ENCODE assay signal across 28 cellular contexts in genomic region chr20:1183153-1183552, GRCh38. TPM values are rescaled to one million over a fixed set of nuclear protein-coding genes. Genes with fewer than 3 reads are reported as not detected.
DNase-seq lines count a peak whose midpoint lies in the region; FAIRE-seq and TF ChIP-seq lines count a peak whose summit lies in the region.
"Had no signal": no experiment of that assay in that cellular context is flagged by ENCODE, and none has a peak within 500 bp of the region (broad histone marks: within the 10 kb centered on the region; RNA-seq: fewer than 3 reads in every experiment).

No MANE protein-coding gene starts in this region.

- no peak overlapping the region for H3K14ac ChIP-seq in H1 (ENCODE audit: insufficient read length)

- H3K9me3 ChIP-seq in Caco-2 (no peaks in the 10 kb centered on the region), H1 (ENCODE audit: insufficient read depth in 2 of 2, low read depth in 1 of 2, low read length in 1 of 2) (no peaks in the 10 kb centered on the region), neural cell (ENCODE audit: low read length) (no peaks in the 10 kb centered on the region), PC-9 (ENCODE audit: insufficient read depth, low read depth) (no peaks in the 10 kb centered on the region)
- H3K9me3 ChIP-seq: BE2C had no signal

- TF ChIP-seq CTCF in Caco-2 (IDR thresholded peaks at IDR 0.05; ENCODE audit: insufficient read depth in 1 of 2, low read depth in 1 of 2, low read length in 1 of 2, severe bottlenecking in 1 of 2, unreplicated experiment in 1 of 2) (no peak), H1 (IDR thresholded peaks at IDR 0.05; ENCODE audit: control extremely low read depth in 1 of 3, insufficient read depth in 1 of 3, low read depth in 1 of 3, low read length in 3 of 3) (no peak), neural cell (IDR thresholded peaks at IDR 0.05; ENCODE audit: poor library complexity, severe bottlenecking) (no peak), PC-9 (conservative IDR thresholded peaks at IDR 0.05) (no peak)

- no peak overlapping the region for H4K5ac ChIP-seq in H1 (ENCODE audit: insufficient read length, low read depth, low read length)

- CTCF ChIA-PET in activated CD4-positive, alpha-beta T cell treated with anti-CD3 and anti-CD28 coated beads, Interleukin-2, amount 10 ng/mL, durations not matched to agents 7 days and 5 days (lab: Charles Lee): interaction anchor here (1.4 to 2.1 kb wide), 2 partner anchors 7 to 17 kb away, joined by 6 read pairs; no protein-coding TSS in a partner anchor
- CTCF ChIA-PET in Caco-2 (lab: Charles Lee) (no interaction called here), H1 (lab: Charles Lee; ENCODE audit: partially characterized antibody) (interaction anchor here (0.6 to 4.6 kb wide), 2 partner anchors 11 to 66 kb away, joined by 3 to 27 read pairs; no protein-coding TSS in a partner anchor), PC-9 (lab: Charles Lee) (interaction anchor here (0.6 kb wide), 1 partner anchor 283 kb away, joined by 3 read pairs; the partner anchor contains the start of gene NSFL1C)

- no peak for TF ChIP-seq POLR2A in H1 (IDR thresholded peaks at IDR 0.05; ENCODE audit: control extremely low read depth in 1 of 2, low read depth in 2 of 2, low read length in 2 of 2)

- no peak overlapping the region for H2BK20ac ChIP-seq in H1 (ENCODE audit: low read length)

- H3K9ac ChIP-seq in H1 (replicated peaks in 1 of 4; ENCODE audit: extremely low read depth in 1 of 4, low read depth in 3 of 4, low read length in 3 of 4) (no peak overlapping the region), neural cell (ENCODE audit: low read length) (no peak overlapping the region)

- no peak for DNase-seq in activated CD4-positive, alpha-beta T cell treated with anti-CD3 and anti-CD28 coated beads, Interleukin-2, amount 10 ng/mL, durations not matched to agents 7 days and 5 days
- DNase-seq in activated CD4-positive, alpha-beta T cell treated with anti-CD3 and anti-CD28 coated beads, Interleukin-2, amount 50 U/mL, for 4 hours: no peak
- DNase-seq in Caco-2 (no peak), H1 (ENCODE audit: low read depth in 1 of 2, low spot score in 2 of 2) (no peak), NCI-H146 (lab: John Stamatoyannopoulos, UW) (no peak), SW 1271 (lab: John Stamatoyannopoulos, UW) (no peak), PC-9 (no peak)
- DNase-seq: 8988T, ACHN, BE2C, KBM-7, NCI-H1694, NCI-H2029 treated with DMSO at 0.1 percent for 48 hours, NCI-H2171, NCI-H226, NCI-H510A, NCI-H69, SHP77 had no signal

- H3K9me3 Mint-ChIP-seq in activated CD4-positive, alpha-beta T cell treated with anti-CD3 and anti-CD28 coated beads, Interleukin-2, amount 10 ng/mL, durations not matched to agents 7 days and 5 days: no peaks in the 10 kb centered on the region
- H3K9me3 Mint-ChIP-seq in Caco-2 (ENCODE audit: unreplicated experiment): no peaks in the 10 kb centered on the region

- H4K8ac ChIP-seq in H1 (ENCODE audit: extremely low read depth, insufficient read depth, low read length): no peak overlapping the region

- no peaks in the 10 kb centered on the region for H3K79me2 ChIP-seq in H1 (ENCODE audit: control insufficient read depth in 1 of 2, insufficient read depth in 2 of 2, low read length in 2 of 2)
- no peaks in the 10 kb centered on the region for H3K79me2 ChIP-seq in neural cell (replicated peaks; ENCODE audit: insufficient read depth, low read length)
- H3K79me2 ChIP-seq in PC-9 (ENCODE audit: low read depth): no peaks in the 10 kb centered on the region

- H3K4ac ChIP-seq in H1 (replicated peaks; ENCODE audit: insufficient read length, low read depth, low read length): no peak overlapping the region

- H3K4me1 ChIP-seq in Caco-2 (peaks cover 24% of the 10 kb centered on the region), H1 (replicated peaks in 1 of 4; ENCODE audit: control insufficient read depth in 3 of 4, insufficient read depth in 4 of 4, low read length in 3 of 4) (peaks cover 0 to 11% (median 8%) of the 10 kb centered on the region in 4 experiments; a peak in 5 of 7 replicates), PC-9 (replicated peaks; ENCODE audit: insufficient read depth) (no peaks in the 10 kb centered on the region)
- H3K4me1 ChIP-seq: BE2C had no signal

- no peak overlapping the region for H2AFZ ChIP-seq in H1 (ENCODE audit: low read length)
- no peak overlapping the region for H2AFZ ChIP-seq in neural cell (ENCODE audit: low read depth, low read length)
- no peak overlapping the region for H2AFZ ChIP-seq in PC-9

- no peak overlapping the region for H2BK15ac ChIP-seq in H1 (ENCODE audit: low read length)

- no peak for FAIRE-seq in H1 (lab: Jason Lieb, UNC)
- FAIRE-seq: D721Med, GM18507, H54 had no signal

- no peak overlapping the region for H3K23ac ChIP-seq in H1 (ENCODE audit: insufficient read length)

- H4K20me1 ChIP-seq in H1 (replicated peaks in 1 of 2; ENCODE audit: control insufficient read depth in 1 of 2, insufficient read depth in 2 of 2, low read length in 2 of 2) (peaks cover 0 to 3% of the 10 kb centered on the region in 2 experiments), neural cell (ENCODE audit: insufficient read depth) (no peaks in the 10 kb centered on the region), PC-9 (ENCODE audit: insufficient read depth) (no peaks in the 10 kb centered on the region; the same call in 1 of the 2 replicates)

- 0 out of 2 replicates have a peak overlapping the region, but pooled peaks have one; percentile 47 for H2AK5ac ChIP-seq in H1 (ENCODE audit: low read depth, low read length)

- no peak overlapping the region for H3K27ac ChIP-seq in H1 (ENCODE audit: low read depth, low read length)
- H3K27ac ChIP-seq in neural cell (ENCODE audit: low read length): no peak overlapping the region
- no peak overlapping the region for H3K27ac ChIP-seq in PC-9
- H3K27ac ChIP-seq: RWPE1 had no signal

- no peak overlapping the region for H2BK120ac ChIP-seq in H1 (replicated peaks; ENCODE audit: low read depth, low read length)

- peaks cover 7% of the 10 kb centered on the region; the same call in 1 of the 2 replicates for H3K23me2 ChIP-seq in H1 (ENCODE audit: low read depth, low read length)

- no peak for TF ChIP-seq RAD21 in H1 (IDR thresholded peaks at IDR 0.05 in 1 of 2, conservative IDR thresholded peaks at IDR 0.05 in 1 of 2; ENCODE audit: low read depth in 2 of 2, low read length in 2 of 2)
- TF ChIP-seq RAD21 in neural cell (conservative IDR thresholded peaks at IDR 0.05): no peak

- no peak overlapping the region for H3K56ac ChIP-seq in H1 (replicated peaks; ENCODE audit: insufficient read length, low read depth, low read length)

- no peak overlapping the region for H3K4me3 Mint-ChIP-seq in activated CD4-positive, alpha-beta T cell treated with anti-CD3 and anti-CD28 coated beads, Interleukin-2, amount 10 ng/mL, durations not matched to agents 7 days and 5 days
- H3K4me3 Mint-ChIP-seq in Caco-2 (ENCODE audit: unreplicated experiment): peak overlapping the region; percentile 75

- H2BK5ac ChIP-seq in H1 (ENCODE audit: low read depth, low read length): no peak overlapping the region

- WGBS in H1 (ENCODE audit: extremely low coverage in 1 of 2, insufficient coverage in 1 of 2, insufficient read length in 1 of 2, insufficient replicate concordance in 2 of 2, low coverage in 1 of 2, low lambda C conversion rate in 2 of 2, missing lambda C conversion rate in 1 of 2), 2 experiments: 89% methylated on average over 6 of the region's 6 CpGs; no CpG with 5 or more reads in 1 of the 2 experiments

- H3K27ac Mint-ChIP-seq in activated CD4-positive, alpha-beta T cell treated with anti-CD3 and anti-CD28 coated beads, Interleukin-2, amount 10 ng/mL, durations not matched to agents 7 days and 5 days: peak overlapping the region; percentile 44
- H3K27ac Mint-ChIP-seq in Caco-2 (ENCODE audit: unreplicated experiment): no peak overlapping the region
- H3K27ac Mint-ChIP-seq: CD14-positive monocyte had no signal

- BruUV-seq in Caco-2 (replicated peaks; lab: Mats Ljungman, UMichigan) (TSS peak; percentile 20), PC-9 (replicated peaks; lab: Mats Ljungman, UMichigan) (no TSS peak)

- H3K4me3 ChIP-seq in Caco-2 (ENCODE audit: low read depth, low read length): no peak overlapping the region
- H3K4me3 ChIP-seq in H1 (ENCODE audit: extremely low read depth in 1 of 4, insufficient read depth in 2 of 4, low read depth in 3 of 4, low read length in 4 of 4): no peak overlapping the region
- H3K4me3 ChIP-seq in neural cell (ENCODE audit: low read length): peak overlapping the region; percentile 79
- H3K4me3 ChIP-seq in PC-9: no peak overlapping the region

- H3K4me2 ChIP-seq in H1 (ENCODE audit: insufficient read depth in 1 of 2, low read depth in 2 of 2, low read length in 2 of 2) (no peak overlapping the region), neural cell (ENCODE audit: low read length) (no peak overlapping the region), PC-9 (no peak overlapping the region)

- POLR2A ChIA-PET in activated CD4-positive, alpha-beta T cell treated with anti-CD3 and anti-CD28 coated beads, Interleukin-2, amount 10 ng/mL, durations not matched to agents 7 days and 5 days (lab: Charles Lee): no interaction called here
- POLR2A ChIA-PET in Caco-2 (lab: Charles Lee): no interaction called here
- POLR2A ChIA-PET in H1 (lab: Charles Lee; ENCODE audit: partially characterized antibody): interaction anchor here (1.5 kb wide), 2 partner anchors 8 to 10 kb away, joined by 3 to 7 read pairs; no protein-coding TSS in a partner anchor
- POLR2A ChIA-PET in PC-9 (lab: Charles Lee; ENCODE audit: unreplicated experiment): no interaction called here

- TF ChIP-seq EP300 in H1 (IDR thresholded peaks at IDR 0.05; ENCODE audit: borderline replicate concordance in 1 of 2, low read depth in 2 of 2, low read length in 2 of 2) (no peak), neural cell (conservative IDR thresholded peaks at IDR 0.05; ENCODE audit: poor library complexity, severe bottlenecking) (no peak)

- no peaks in the 10 kb centered on the region for H3K36me3 ChIP-seq in Caco-2 (ENCODE audit: control insufficient read depth, insufficient read depth, low read length)
- no peaks in the 10 kb centered on the region for H3K36me3 ChIP-seq in H1 (ENCODE audit: control insufficient read depth in 2 of 4, insufficient read depth in 4 of 4, low read length in 3 of 4)
- no peaks in the 10 kb centered on the region for H3K36me3 ChIP-seq in neural cell (ENCODE audit: insufficient read depth, low read length)
- H3K36me3 ChIP-seq in PC-9 (ENCODE audit: low read depth): no peaks in the 10 kb centered on the region
- H3K36me3 ChIP-seq: BE2C had no signal

- H3F3A ChIP-seq in neural cell (ENCODE audit: insufficient read depth, low read length, poor library complexity, severe bottlenecking) (peaks cover under 1% of the 10 kb centered on the region), PC-9 (ENCODE audit: insufficient read depth, low read depth) (no peaks in the 10 kb centered on the region)

- H4K91ac ChIP-seq in H1 (replicated peaks; ENCODE audit: insufficient read length, low read length): no peak overlapping the region

- peaks cover 10% of the 10 kb centered on the region for H3K4me1 Mint-ChIP-seq in activated CD4-positive, alpha-beta T cell treated with anti-CD3 and anti-CD28 coated beads, Interleukin-2, amount 10 ng/mL, durations not matched to agents 7 days and 5 days
- H3K4me1 Mint-ChIP-seq in Caco-2 (ENCODE audit: low read depth, unreplicated experiment): no peaks in the 10 kb centered on the region

- H3K27me3 ChIP-seq in Caco-2 (replicated peaks; ENCODE audit: control insufficient read depth, insufficient read depth, low read length) (no peaks in the 10 kb centered on the region), H1 (replicated peaks in 1 of 4; ENCODE audit: control insufficient read depth in 3 of 4, extremely low read depth in 1 of 4, insufficient read depth in 3 of 4, low read length in 3 of 4) (peaks cover 8 to 38% (median 25%) of the 10 kb centered on the region in 4 experiments), neural cell (ENCODE audit: insufficient read depth, low read depth, low read length) (peaks cover 8% of the 10 kb centered on the region), PC-9 (ENCODE audit: insufficient read depth, low read depth) (peaks cover 17% of the 10 kb centered on the region)

- H3K27me3 Mint-ChIP-seq in activated CD4-positive, alpha-beta T cell treated with anti-CD3 and anti-CD28 coated beads, Interleukin-2, amount 10 ng/mL, durations not matched to agents 7 days and 5 days: peaks cover 31% of the 10 kb centered on the region
- no peaks in the 10 kb centered on the region for H3K27me3 Mint-ChIP-seq in Caco-2 (ENCODE audit: insufficient read depth, unreplicated experiment)

- no peak overlapping the region for H3K18ac ChIP-seq in H1 (ENCODE audit: extremely low read depth, low read length)

- no peaks in the 10 kb centered on the region for H3K36me3 Mint-ChIP-seq in activated CD4-positive, alpha-beta T cell treated with anti-CD3 and anti-CD28 coated beads, Interleukin-2, amount 10 ng/mL, durations not matched to agents 7 days and 5 days (ENCODE audit: low read depth)
- H3K36me3 Mint-ChIP-seq in Caco-2 (ENCODE audit: insufficient read depth, unreplicated experiment): peaks cover 10% of the 10 kb centered on the region

- H2BK12ac ChIP-seq in H1 (ENCODE audit: low read depth, low read length): no peak overlapping the region

- no peaks in the 10 kb centered on the region for H3K79me1 ChIP-seq in H1 (ENCODE audit: low read depth, low read length)

- intact Hi-C loops in Caco-2 (cut with micrococcal nuclease; ENCODE audit: unreplicated experiment): loop anchor here (10.0 kb wide), 1 partner anchor 368 kb away; no protein-coding TSS in a partner anchor
- intact Hi-C loops in PC-9 (cut with micrococcal nuclease; ENCODE audit: unreplicated experiment): no loop called here

- H3K9me2 ChIP-seq in neural cell (ENCODE audit: insufficient read depth, low read length) (no peaks in the 10 kb centered on the region), PC-9 (ENCODE audit: insufficient read depth) (no peaks in the 10 kb centered on the region)

RNA-seq across cellular contexts. Expression of gene TMEM74B, which starts 1.6 kb away (rescaled TPM):
- total RNA-seq in activated CD4-positive, alpha-beta T cell treated with anti-CD3 and anti-CD28 coated beads, Interleukin-2, amount 10 ng/mL, durations not matched to agents 7 days and 5 days: under 1 TPM in 1 of 2 experiments, not detected in 1; 0.10 TPM
- total RNA-seq in Caco-2 (2022) (6.9 and 7.8 TPM in 2 replicates), PC-9 (2021) (0.44 and 1.2 TPM in 2 replicates)
- 2.8 and 4.0 TPM in 2 replicates for total RNA-seq in H1 (2021; fragmentation: NEBNext Ultra II Directional; extraction: Animal tissue kit (Norgen Biotek cat#: 25700))
- polyA plus RNA-seq in H1 (2011; rRNA removed) (6.4 and 7.8 TPM in 2 replicates), neural cell (155 and 164 TPM in 2 replicates)
- 6.9 TPM for polyA plus RNA-seq in H1 (2011; cell fraction: cytosol; rRNA removed)
- 35.6 TPM for polyA plus RNA-seq in H1 (2011; cell fraction: nucleus; rRNA removed)
- 6.5 to 8.5 TPM (median 7.9 TPM) in 4 replicates for polyA plus RNA-seq in H1 (2012, experiment 1 of 2)
- polyA plus RNA-seq in H1 (2012, experiment 2 of 2): 2.8 TPM
- 4.5 TPM for polyA plus RNA-seq in H1 (2013, experiment 1 of 2)
- 3.7 TPM for polyA plus RNA-seq in H1 (2013, experiment 2 of 2)
- polyA minus RNA-seq in H1 (2011; rRNA and poly(A)+ RNA removed): 1.4 and 1.5 TPM in 2 replicates
- 2.2 TPM for polyA minus RNA-seq in H1 (2011; cell fraction: cytosol; rRNA and poly(A)+ RNA removed)
- polyA minus RNA-seq in H1 (2011; cell fraction: nucleus; rRNA and poly(A)+ RNA removed): 4.7 TPM
- polyA minus RNA-seq in neural cell: 26.3 and 26.5 TPM in 2 replicates
- total RNA-seq: LHCN-M2, MCF 10A had no signal
- polyA plus RNA-seq: CD14-positive monocyte had no signal

RNA-seq across cellular contexts. Expression of gene C20orf202, which starts 20.1 kb away (rescaled TPM):
- total RNA-seq in activated CD4-positive, alpha-beta T cell treated with anti-CD3 and anti-CD28 coated beads, Interleukin-2, amount 10 ng/mL, durations not matched to agents 7 days and 5 days: not detected
- total RNA-seq in Caco-2 (2022) (not detected in 2 replicates), PC-9 (2021) (not detected in 2 replicates)
- not detected in 2 replicates for total RNA-seq in H1 (2021; fragmentation: NEBNext Ultra II Directional; extraction: Animal tissue kit (Norgen Biotek cat#: 25700))
- polyA plus RNA-seq in H1 (2011; rRNA removed) (0.11 and 0.12 TPM in 2 replicates), neural cell (0.62 and 0.84 TPM in 2 replicates)
- 0.08 TPM for polyA plus RNA-seq in H1 (2011; cell fraction: cytosol; rRNA removed)
- polyA plus RNA-seq in H1 (2011; cell fraction: nucleus; rRNA removed): 0.09 TPM
- 0.17 TPM in 1 of 4 replicates, not detected in the others for polyA plus RNA-seq in H1 (2012, experiment 1 of 2)
- not detected for polyA plus RNA-seq in H1 (2012, experiment 2 of 2)
- 0.08 TPM for polyA plus RNA-seq in H1 (2013, experiment 1 of 2)
- polyA plus RNA-seq in H1 (2013, experiment 2 of 2): 0.04 TPM
- polyA minus RNA-seq in H1 (2011; rRNA and poly(A)+ RNA removed): 0.17 TPM in 1 of 2 replicates, not detected in the other
- polyA minus RNA-seq in H1 (2011; cell fraction: cytosol; rRNA and poly(A)+ RNA removed): not detected
- polyA minus RNA-seq in H1 (2011; cell fraction: nucleus; rRNA and poly(A)+ RNA removed): not detected
- polyA minus RNA-seq in neural cell: 0.97 and 1.0 TPM in 2 replicates
- total RNA-seq: HT1080, LHCN-M2, MCF 10A, SK-MEL-5 had no signal
- polyA plus RNA-seq: CD14-positive monocyte had no signal

RNA-seq across cellular contexts. Expression of gene RAD21L1, which starts 42.7 kb away (rescaled TPM):
- total RNA-seq in activated CD4-positive, alpha-beta T cell treated with anti-CD3 and anti-CD28 coated beads, Interleukin-2, amount 10 ng/mL, durations not matched to agents 7 days and 5 days: under 1 TPM in 1 of 2 experiments, not detected in 1; 0.27 TPM
- total RNA-seq in Caco-2 (2022): not detected in 2 replicates
- 0.26 and 0.48 TPM in 2 replicates for total RNA-seq in H1 (2021; fragmentation: NEBNext Ultra II Directional; extraction: Animal tissue kit (Norgen Biotek cat#: 25700))
- polyA plus RNA-seq in H1 (2011; rRNA removed): 0.06 TPM in 1 of 2 replicates, not detected in the other
- polyA plus RNA-seq in H1 (2011; cell fraction: cytosol; rRNA removed): 0.13 TPM
- polyA plus RNA-seq in H1 (2011; cell fraction: nucleus; rRNA removed): 0.06 TPM
- 0.16 TPM in 1 of 4 replicates, not detected in the others for polyA plus RNA-seq in H1 (2012, experiment 1 of 2)
- polyA plus RNA-seq in H1 (2012, experiment 2 of 2): not detected
- 0.16 TPM for polyA plus RNA-seq in H1 (2013, experiment 1 of 2)
- 0.07 TPM for polyA plus RNA-seq in H1 (2013, experiment 2 of 2)
- polyA minus RNA-seq in H1 (2011; rRNA and poly(A)+ RNA removed): 0.56 TPM in 1 of 2 replicates, not detected in the other
- polyA minus RNA-seq in H1 (2011; cell fraction: cytosol; rRNA and poly(A)+ RNA removed): not detected
- polyA minus RNA-seq in H1 (2011; cell fraction: nucleus; rRNA and poly(A)+ RNA removed): not detected
- polyA plus RNA-seq in neural cell: not detected in 2 replicates
- not detected in 2 replicates for polyA minus RNA-seq in neural cell
- total RNA-seq in PC-9 (2021): 0.60 TPM in 1 of 2 replicates, not detected in the other
- total RNA-seq: MCF 10A had no signal
- polyA plus RNA-seq: CD14-positive monocyte had no signal
